ENCODE assay signal across 19 cellular contexts in genomic region chr10:78025685-78026364, GRCh38. TPM values are rescaled to one million over a fixed set of nuclear protein-coding genes. Genes with fewer than 3 reads are reported as not detected.
DNase-seq lines count a peak whose midpoint lies in the region; ATAC-seq and TF ChIP-seq lines count a peak whose summit lies in the region.
"Had no signal": no experiment of that assay in that cellular context is flagged by ENCODE, and none has a peak within 500 bp of the region (broad histone marks: within the 10 kb centered on the region; RNA-seq: fewer than 3 reads in every experiment).

No MANE protein-coding gene starts in this region.

- CTCF ChIA-PET in PC-3 (lab: Charles Lee): no interaction called here

- H3K36me3 ChIP-seq in PC-3 (ENCODE audit: low read depth, low read length): peaks cover 44% of the 10 kb centered on the region

- H4K20me1 ChIP-seq in PC-3 (ENCODE audit: low read length): peaks cover 13% of the 10 kb centered on the region

- H3K4me3 ChIP-seq in PC-3 (ENCODE audit: low read length): peak overlapping the region; percentile 40
- H3K4me3 ChIP-seq: coronary artery, gastrocnemius medialis, mucosa of descending colon, spleen had no signal

- no peaks in the 10 kb centered on the region for H3K9me3 Mint-ChIP-seq in endothelial cell (ENCODE audit: unreplicated experiment)
- no peaks in the 10 kb centered on the region for H3K9me3 Mint-ChIP-seq in neural crest cell
- H3K9me3 Mint-ChIP-seq: activated CD4-positive, alpha-beta T cell treated with anti-CD3 and anti-CD28 coated beads, Interleukin-2, amount 10 ng/mL, durations not matched to agents 7 days and 5 days; activated T-cell treated with anti-CD3 and anti-CD28 coated beads, Interleukin-2, amount 50 U/mL, for 4 hours had no signal

- H3K27me3 ChIP-seq in PC-3 (ENCODE audit: low read length): no peaks in the 10 kb centered on the region
- H3K27me3 ChIP-seq: gastrocnemius medialis, spleen had no signal

- POLR2A ChIA-PET in PC-3 (lab: Charles Lee; ENCODE audit: unreplicated experiment): no interaction called here

- H3K4me3 Mint-ChIP-seq in endothelial cell (ENCODE audit: unreplicated experiment) (peak overlapping the region; percentile 0), neural crest cell (peak overlapping the region; percentile 46)
- H3K4me3 Mint-ChIP-seq: activated CD4-positive, alpha-beta T cell treated with anti-CD3 and anti-CD28 coated beads, Interleukin-2, amount 10 ng/mL, durations not matched to agents 7 days and 5 days; activated T-cell treated with anti-CD3 and anti-CD28 coated beads, Interleukin-2, amount 50 U/mL, for 4 hours had no signal

- H3K9me3 ChIP-seq in PC-3 (ENCODE audit: low read length): no peaks in the 10 kb centered on the region
- H3K9me3 ChIP-seq: gastrocnemius medialis, mucosa of descending colon, spleen had no signal

- H3K9ac ChIP-seq in PC-3 (ENCODE audit: low read length): peak overlapping the region; percentile 41

- H3K4me2 ChIP-seq in PC-3 (ENCODE audit: low read length): peak overlapping the region; percentile 67

- peak overlapping the region; percentile 76 for H3K27ac ChIP-seq in PC-3 (ENCODE audit: low read length)
- H3K27ac ChIP-seq: C4-2B, coronary artery, gastrocnemius medialis, spleen had no signal

- H3K4me1 ChIP-seq in PC-3 (ENCODE audit: insufficient read depth, low read length): peaks cover 44% of the 10 kb centered on the region

- BruUV-seq in PC-3 (replicated peaks; lab: Mats Ljungman, UMichigan): no TSS peak

- H3K36me3 Mint-ChIP-seq in endothelial cell (ENCODE audit: low read depth, unreplicated experiment): peaks cover 45% of the 10 kb centered on the region
- H3K36me3 Mint-ChIP-seq in neural crest cell (ENCODE audit: low read depth): peaks cover 25% of the 10 kb centered on the region

- no peak for TF ChIP-seq CTCF in PC-3 (conservative IDR thresholded peaks at IDR 0.05; ENCODE audit: low read depth, low read length)
- TF ChIP-seq CTCF in endothelial cell (IDR thresholded peaks at IDR 0.05; ENCODE audit: unreplicated experiment): no peak
- no peak for TF ChIP-seq CTCF in neural crest cell (conservative IDR thresholded peaks at IDR 0.05)

- H3K27me3 Mint-ChIP-seq in endothelial cell (ENCODE audit: unreplicated experiment): peaks cover 4% of the 10 kb centered on the region
- H3K27me3 Mint-ChIP-seq in neural crest cell (ENCODE audit: low read depth): no peaks in the 10 kb centered on the region
- H3K27me3 Mint-ChIP-seq: activated CD4-positive, alpha-beta T cell treated with anti-CD3 and anti-CD28 coated beads, Interleukin-2, amount 10 ng/mL, durations not matched to agents 7 days and 5 days had no signal

- H3K4me1 Mint-ChIP-seq in endothelial cell (ENCODE audit: unreplicated experiment) (peaks cover 23% of the 10 kb centered on the region), neural crest cell (peaks cover 17% of the 10 kb centered on the region)

- peak; percentile 54 for ATAC-seq in PC-3
- ATAC-seq: activated T-cell treated with anti-CD3 and anti-CD28 coated beads, Interleukin-2, amount 50 U/mL, for 4 hours; gastrocnemius medialis; mucosa of descending colon had no signal

- H3K9me2 ChIP-seq in PC-3 (replicated peaks; ENCODE audit: low read length): no peaks in the 10 kb centered on the region

- DNase-seq in EL (peak; percentile 69), PC-3 (peak; percentile 100), endothelial cell (ENCODE audit: low spot score) (no peak), neural crest cell (ENCODE audit: low read depth, low spot score) (no peak), germinal center (ENCODE audit: low spot score) (no peak)
- no peak for DNase-seq in stimulated activated CD4-positive, alpha-beta T cell treated with anti-CD3 and anti-CD28 coated beads, Interleukin-12 subunit alpha, Interleukin-12 subunit beta, amount 100 ng/mL, for 4 hours
- DNase-seq in stimulated activated CD8-positive, alpha-beta memory T cell treated with anti-CD3 and anti-CD28 coated beads, Interleukin-4, amount 100 ng/mL, for 48 hours: no peak
- DNase-seq in stimulated activated naive CD4-positive, alpha-beta T cell (lab: John Stamatoyannopoulos, UW): no peak
- DNase-seq: activated CD4-positive, alpha-beta T cell treated with anti-CD3 and anti-CD28 coated beads, Interleukin-2, amount 10 ng/mL, durations not matched to agents 7 days and 5 days; activated T-cell treated with anti-CD3 and anti-CD28 coated beads, Interleukin-2, amount 50 U/mL, for 4 hours; amniotic stem cell; gastrocnemius medialis; mucosa of descending colon; NCI-H82; Right ventricle myocardium superior; spleen; substantia nigra had no signal

- peaks cover 42% of the 10 kb centered on the region for H3K79me2 ChIP-seq in PC-3 (ENCODE audit: low read length)

- H3K27ac Mint-ChIP-seq in endothelial cell (ENCODE audit: unreplicated experiment) (no peak overlapping the region), neural crest cell (ENCODE audit: unreplicated experiment) (no peak overlapping the region)
- H3K27ac Mint-ChIP-seq: activated CD4-positive, alpha-beta T cell treated with anti-CD3 and anti-CD28 coated beads, Interleukin-2, amount 10 ng/mL, durations not matched to agents 7 days and 5 days had no signal

- H3F3A ChIP-seq in PC-3 (ENCODE audit: low read length, unreplicated experiment): peaks cover 22% of the 10 kb centered on the region

- intact Hi-C loops in PC-3 (cut with micrococcal nuclease): loop anchor here (5.0 kb wide), 1 partner anchor 864 kb away; no protein-coding TSS in a partner anchor

- H2AFZ ChIP-seq in PC-3 (ENCODE audit: low read length): peak overlapping the region; percentile 44

RNA-seq across cellular contexts. Expression of gene POLR3A, which starts 3.5 kb away (rescaled TPM):
- total RNA-seq in PC-3 (2014; rRNA removed) (97.0 and 97.2 TPM in 2 replicates), endothelial cell (ENCODE audit: unreplicated experiment) (18.4 TPM), neural crest cell (28.9 and 31.4 TPM in 2 replicates)

RNA-seq across cellular contexts. Expression of gene RPS24, which starts 7.8 kb away (rescaled TPM):
- 7,274 and 9,576 TPM in 2 replicates for total RNA-seq in PC-3 (2014; rRNA removed)
- total RNA-seq in endothelial cell (ENCODE audit: unreplicated experiment): 1,458 TPM
- 1,546 and 1,751 TPM in 2 replicates for total RNA-seq in neural crest cell

Comparison
In these comparisons a context has a peak if more than half of its experiments do, and no peak if none do; other contexts are left out.
1. DNase-seq: peak in EL (single experiment) and PC-3 (single experiment); none in endothelial cell (single experiment), neural crest cell (single experiment), stimulated activated CD4-positive, alpha-beta T cell treated with anti-CD3 and anti-CD28 coated beads, Interleukin-12 subunit alpha, Interleukin-12 subunit beta, amount 100 ng/mL, for 4 hours (single experiment), germinal center (single experiment), stimulated activated CD8-positive, alpha-beta memory T cell treated with anti-CD3 and anti-CD28 coated beads, Interleukin-4, amount 100 ng/mL, for 48 hours (single experiment) and stimulated activated naive CD4-positive, alpha-beta T cell (0 of 6).